In the genomic region with DNA sequence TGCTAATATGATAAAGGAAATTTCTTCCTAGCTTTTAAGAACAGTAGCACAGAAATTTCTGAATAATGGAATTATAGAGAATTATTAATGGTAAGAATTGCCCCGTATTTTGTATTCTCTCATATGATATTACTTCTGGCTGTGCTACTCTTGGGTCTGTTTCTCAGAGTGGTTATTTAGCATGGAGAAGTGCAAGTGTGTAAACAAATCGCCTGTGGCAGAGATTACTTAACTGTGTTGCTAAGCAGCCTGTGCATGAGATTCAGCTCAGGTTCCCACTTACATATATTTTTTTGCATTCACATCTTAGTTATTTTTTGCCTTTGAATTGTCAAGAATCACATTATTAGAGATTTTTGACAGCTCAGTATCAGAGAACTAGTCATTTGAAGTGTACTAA, we compare ENCODE assay signal across 15 cellular contexts.
"Had no signal": no experiment of that assay in that cellular context is flagged by ENCODE, and none has a peak within 500 bp of the region (broad histone marks: within the 10 kb centered on the region; RNA-seq: fewer than 3 reads in every experiment).

No MANE protein-coding gene starts in this region.

- H3K27me3 ChIP-seq: adrenal gland, hepatocyte, testis had no signal

- DNase-seq: activated naive CD4-positive, alpha-beta T cell treated with anti-CD3 and anti-CD28 coated beads, Interleukin-2, amount 50 U/mL, for 16 hours; cortex of kidney; effector memory CD4-positive, alpha-beta T cell; kidney glomerular epithelial cell; lower lobe of right lung; naive B cell; retina; stimulated activated CD4-positive, alpha-beta T cell treated with anti-CD3 and anti-CD28 coated beads, Interleukin-4, amount 100 ng/mL, for 24 hours; testis had no signal

- H3K27me3 Mint-ChIP-seq: central memory CD8-positive, alpha-beta T cell; naive B cell; stimulated activated naive CD8-positive, alpha-beta T cell treated with anti-CD3 and anti-CD28 coated beads, Interleukin-15, Interleukin-2, amounts not matched to agents 100 ng/mL and 50 ng/mL, for 24 hours had no signal

- H3K27ac Mint-ChIP-seq: activated T-helper 2 cell treated with anti-CD3 and anti-CD28 coated beads, Interferon-gamma antibody, Interleukin-2, Interleukin-4, amounts not matched to agents 10 μg/mL and 5 μg/mL and 100 μg/mL, durations not matched to agents 14 hours and 24 hours and 36 hours; stimulated activated naive CD8-positive, alpha-beta T cell treated with anti-CD3 and anti-CD28 coated beads, Interleukin-15, Interleukin-2, amounts not matched to agents 100 ng/mL and 50 ng/mL, for 24 hours had no signal

- H3K4me1 Mint-ChIP-seq: naive B cell had no signal

- H3K27ac ChIP-seq: adrenal gland, hepatocyte, lower lobe of right lung, parathyroid adenoma, testis had no signal

- ATAC-seq: lower lobe of right lung had no signal

- H3K4me3 ChIP-seq: adrenal gland, hepatocyte, lower lobe of right lung, testis had no signal

- H3K4me1 ChIP-seq: adrenal gland, lower lobe of right lung, parathyroid adenoma, testis had no signal

- H3K36me3 ChIP-seq: adrenal gland had no signal

- H3K4me3 Mint-ChIP-seq: central memory CD8-positive, alpha-beta T cell; naive B cell; stimulated activated naive CD8-positive, alpha-beta T cell treated with anti-CD3 and anti-CD28 coated beads, Interleukin-15, Interleukin-2, amounts not matched to agents 100 ng/mL and 50 ng/mL, for 24 hours had no signal

- H3K9me3 Mint-ChIP-seq: activated T-helper 2 cell treated with anti-CD3 and anti-CD28 coated beads, Interferon-gamma antibody, Interleukin-2, Interleukin-4, amounts not matched to agents 10 μg/mL and 5 μg/mL and 100 μg/mL, durations not matched to agents 14 hours and 24 hours and 36 hours had no signal

- H3K9me3 ChIP-seq: adrenal gland, testis had no signal
